Comparison of ENCODE assay signal across 25 cellular contexts in the genomic region with DNA sequence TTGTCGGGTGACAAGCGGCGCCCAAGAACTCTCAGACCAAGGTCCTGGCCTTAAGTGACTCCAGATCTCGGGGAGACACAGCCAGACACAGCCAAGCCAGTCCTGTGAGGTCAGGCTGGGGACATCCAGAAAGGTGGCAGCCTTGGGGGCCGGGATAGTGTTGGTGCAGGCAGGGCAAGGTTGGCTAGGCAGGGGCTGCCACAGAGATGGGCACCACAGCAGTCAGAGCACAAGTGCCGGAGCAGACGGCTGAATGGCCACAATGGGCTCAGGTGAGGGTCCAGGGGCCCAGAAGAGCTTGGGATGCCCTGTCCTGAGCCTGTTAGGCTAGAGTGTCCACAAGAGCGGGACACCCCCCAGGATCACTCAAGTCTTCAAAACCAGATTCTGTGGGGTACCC.
"Had no signal": no experiment of that assay in that cellular context is flagged by ENCODE, and none has a peak within 500 bp of the region (broad histone marks: within the 10 kb centered on the region; RNA-seq: fewer than 3 reads in every experiment).

No MANE protein-coding gene starts in this region.

- H3K27ac ChIP-seq: Peyer's patch, SJSA1 had no signal

- H3K9me3 Mint-ChIP-seq: activated naive CD8-positive, alpha-beta T cell treated with anti-CD3 and anti-CD28 coated beads, Interleukin-2, amount 50 U/mL, for 24 hours; activated T-helper 1 cell treated with anti-CD3 and anti-CD28 coated beads, Interleukin-12 subunit alpha, Interleukin-12 subunit beta, Interleukin-2, Interleukin-4 antibody, amounts not matched to agents 30 ng/mL and 10 ng/mL and 1 ng/mL, durations not matched to agents 14 hours and 24 hours and 36 hours; brain had no signal

- H3K27me3 ChIP-seq: Peyer's patch, SJSA1 had no signal

- FAIRE-seq: astrocyte, colon, K562 had no signal

- H3K27me3 Mint-ChIP-seq: activated naive CD8-positive, alpha-beta T cell treated with anti-CD3 and anti-CD28 coated beads, Interleukin-2, amount 50 U/mL, for 24 hours; brain had no signal

- H3K4me3 ChIP-seq: K562, Peyer's patch, SJSA1 had no signal

- H3K4me3 Mint-ChIP-seq: activated naive CD8-positive, alpha-beta T cell treated with anti-CD3 and anti-CD28 coated beads, Interleukin-2, amount 50 U/mL, for 24 hours; activated T-helper 1 cell treated with anti-CD3 and anti-CD28 coated beads, Interleukin-12 subunit alpha, Interleukin-12 subunit beta, Interleukin-2, Interleukin-4 antibody, amounts not matched to agents 30 ng/mL and 10 ng/mL and 1 ng/mL, durations not matched to agents 14 hours and 24 hours and 36 hours; brain had no signal

- H3K4me1 Mint-ChIP-seq: activated naive CD8-positive, alpha-beta T cell treated with anti-CD3 and anti-CD28 coated beads, Interleukin-2, amount 50 U/mL, for 24 hours; brain had no signal

- H3K27ac Mint-ChIP-seq: activated naive CD8-positive, alpha-beta T cell treated with anti-CD3 and anti-CD28 coated beads, Interleukin-2, amount 50 U/mL, for 24 hours; activated T-helper 1 cell treated with anti-CD3 and anti-CD28 coated beads, Interleukin-12 subunit alpha, Interleukin-12 subunit beta, Interleukin-2, Interleukin-4 antibody, amounts not matched to agents 30 ng/mL and 10 ng/mL and 1 ng/mL, durations not matched to agents 14 hours and 24 hours and 36 hours; brain had no signal

- H3K4me1 ChIP-seq: Peyer's patch, SJSA1 had no signal

- DNase-seq: activated CD4-positive, alpha-beta T cell treated with anti-CD3 and anti-CD28 coated beads for 48 hours; activated CD4-positive, alpha-beta T cell treated with anti-CD3 and anti-CD28 coated beads, Interleukin-2, amount 50 U/mL, for 48 hours; activated effector memory CD4-positive, alpha-beta T cell treated with Interleukin-2 at 50 U/mL for 16 hours; activated naive CD4-positive, alpha-beta T cell; activated naive CD8-positive, alpha-beta T cell treated with anti-CD3 and anti-CD28 coated beads, Interleukin-2, amount 50 U/mL, for 24 hours; amygdala; Karpas-422; MM.1S; NCI-H1105 treated with DMSO at 0.1 percent for 48 hours; NCI-H1436 treated with DMSO at 0.1 percent for 48 hours; NCI-H187 treated with DMSO at 0.1 percent for 48 hours; NCI-H2081 treated with DMSO at 0.1 percent for 48 hours; NCI-H446; NCI-H524; Peyer's patch; SHP77; SW 1271 had no signal

- ATAC-seq: activated CD4-positive, CD25-positive, alpha-beta regulatory T cell treated with anti-CD3 and anti-CD28 coated beads, Interleukin-2, amount 50 U/mL, for 24 hours; activated naive CD8-positive, alpha-beta T cell treated with anti-CD3 and anti-CD28 coated beads, Interleukin-2, amount 50 U/mL, for 24 hours; K562; SK-N-SH treated with all-trans-retinoic acid at 6 μM for 48 hours had no signal

- H3K9me3 ChIP-seq: Peyer's patch, SJSA1 had no signal
